Comparison of ENCODE assay signal across 9 cellular contexts in genomic region chr10:16799621-16800020, GRCh38. TPM values are rescaled to one million over a fixed set of nuclear protein-coding genes. Genes with fewer than 3 reads are reported as not detected.
DNase-seq lines count a peak whose midpoint lies in the region; ATAC-seq and TF ChIP-seq lines count a peak whose summit lies in the region.
"Had no signal": no experiment of that assay in that cellular context is flagged by ENCODE, and none has a peak within 500 bp of the region (broad histone marks: within the 10 kb centered on the region; RNA-seq: fewer than 3 reads in every experiment).

No MANE protein-coding gene starts in this region.

- 75% methylated on average over 8 of the region's 8 CpGs for WGBS in esophagus muscularis mucosa

- H3K4me1 ChIP-seq in esophagus muscularis mucosa: peaks cover 0 to 23% (median 7%) of the 10 kb centered on the region in 4 donors

- H3K27ac Mint-ChIP-seq in stimulated activated effector memory CD8-positive, alpha-beta T cell treated with anti-CD3 and anti-CD28 coated beads, Interleukin-12 subunit alpha, Interleukin-12 subunit beta, amount 100 ng/mL, for 72 hours: peak overlapping the region; percentile 80
- H3K27ac Mint-ChIP-seq: activated CD8-positive, alpha-beta memory T cell treated with anti-CD3 and anti-CD28 coated beads, Interleukin-2, amount 10 ng/mL, durations not matched to agents 7 days and 5 days had no signal

- no peak for TF ChIP-seq CTCF in esophagus muscularis mucosa (IDR thresholded peaks at IDR 0.05)

- intact Hi-C loops in esophagus muscularis mucosa (cut with DNase I): no loop called here

- H3K9me3 Mint-ChIP-seq in stimulated activated effector memory CD8-positive, alpha-beta T cell treated with anti-CD3 and anti-CD28 coated beads, Interleukin-12 subunit alpha, Interleukin-12 subunit beta, amount 100 ng/mL, for 72 hours: no peaks in the 10 kb centered on the region

- no peak overlapping the region for H3K4me3 ChIP-seq in esophagus muscularis mucosa

- H3K4me1 Mint-ChIP-seq in stimulated activated effector memory CD8-positive, alpha-beta T cell treated with anti-CD3 and anti-CD28 coated beads, Interleukin-12 subunit alpha, Interleukin-12 subunit beta, amount 100 ng/mL, for 72 hours: peaks cover 62% of the 10 kb centered on the region

- no peak for TF ChIP-seq POLR2A in esophagus muscularis mucosa (IDR thresholded peaks at IDR 0.05; ENCODE audit: low read depth)

- H3K27ac ChIP-seq in esophagus muscularis mucosa (replicated peaks in 1 of 4): no peak overlapping the region

- no peak for TF ChIP-seq EP300 in esophagus muscularis mucosa (IDR thresholded peaks at IDR 0.05)

- H3K36me3 ChIP-seq in esophagus muscularis mucosa: no peaks in the 10 kb centered on the region

- peak; percentile 34 to 44 for DNase-seq in activated T-cell treated with anti-CD3 and anti-CD28 coated beads, Interleukin-2, amount 50 U/mL, for 48 hours
- DNase-seq in activated T-cell treated with anti-CD3 and anti-CD28 coated beads, Interleukin-2, amount 50 U/mL, for 1 hour: no peak
- DNase-seq in stimulated activated effector memory CD8-positive, alpha-beta T cell treated with anti-CD3 and anti-CD28 coated beads, Interleukin-12 subunit alpha, Interleukin-12 subunit beta, amount 100 ng/mL, for 72 hours (ENCODE audit: low spot score in 2 of 2): no peak
- DNase-seq in islet precursor cell: no peak
- DNase-seq in esophagus muscularis mucosa (ENCODE audit: extremely low spot score): no peak
- no peak for DNase-seq in NCI-H1694 treated with DMSO at 0.1 percent for 48 hours (lab: John Stamatoyannopoulos, UW)
- DNase-seq: activated CD8-positive, alpha-beta memory T cell treated with anti-CD3 and anti-CD28 coated beads, Interleukin-2, amount 10 ng/mL, durations not matched to agents 7 days and 5 days had no signal

- ATAC-seq in GM21825 (IDR thresholded peaks at IDR 0.05; ENCODE audit: unreplicated experiment) (peak; percentile 88), HG03460 (IDR thresholded peaks at IDR 0.05; ENCODE audit: unreplicated experiment) (peak; percentile 83)
- peak; percentile 66 for ATAC-seq in stimulated activated effector memory CD8-positive, alpha-beta T cell treated with anti-CD3 and anti-CD28 coated beads, Interleukin-12 subunit alpha, Interleukin-12 subunit beta, amount 100 ng/mL, for 72 hours
- ATAC-seq: activated CD8-positive, alpha-beta memory T cell treated with anti-CD3 and anti-CD28 coated beads, Interleukin-2, amount 10 ng/mL, durations not matched to agents 7 days and 5 days had no signal

- H3K4me3 Mint-ChIP-seq in stimulated activated effector memory CD8-positive, alpha-beta T cell treated with anti-CD3 and anti-CD28 coated beads, Interleukin-12 subunit alpha, Interleukin-12 subunit beta, amount 100 ng/mL, for 72 hours: peak overlapping the region; percentile 42
- H3K4me3 Mint-ChIP-seq: activated CD8-positive, alpha-beta memory T cell treated with anti-CD3 and anti-CD28 coated beads, Interleukin-2, amount 10 ng/mL, durations not matched to agents 7 days and 5 days had no signal

- H3K9me3 ChIP-seq in esophagus muscularis mucosa: no peaks in the 10 kb centered on the region

- H3K36me3 Mint-ChIP-seq in stimulated activated effector memory CD8-positive, alpha-beta T cell treated with anti-CD3 and anti-CD28 coated beads, Interleukin-12 subunit alpha, Interleukin-12 subunit beta, amount 100 ng/mL, for 72 hours: peaks cover 6% of the 10 kb centered on the region

- no peaks in the 10 kb centered on the region for H3K27me3 ChIP-seq in esophagus muscularis mucosa

RNA-seq across cellular contexts. Expression of gene RSU1, which starts 17.6 kb away (rescaled TPM):
- 100 to 1,000 TPM in 2 of 4 donors, 10 to 100 TPM in 2; 56.9 to 146 (median 90.7) TPM for total RNA-seq in esophagus muscularis mucosa

Comparison
In these comparisons a context has a peak if more than half of its experiments do, and no peak if none do; other contexts are left out.
1. DNase-seq: peak in activated T-cell treated with anti-CD3 and anti-CD28 coated beads, Interleukin-2, amount 50 U/mL, for 48 hours (2 of 2); none in activated T-cell treated with anti-CD3 and anti-CD28 coated beads, Interleukin-2, amount 50 U/mL, for 1 hour (single experiment), stimulated activated effector memory CD8-positive, alpha-beta T cell treated with anti-CD3 and anti-CD28 coated beads, Interleukin-12 subunit alpha, Interleukin-12 subunit beta, amount 100 ng/mL, for 72 hours (0 of 2), islet precursor cell (single experiment), esophagus muscularis mucosa (single experiment) and NCI-H1694 treated with DMSO at 0.1 percent for 48 hours (single experiment).
2. Peak in every context shown above with its lines, with median percentiles within 50 percentile points of each other: ATAC-seq.